Comparison of ENCODE assay signal across 16 cellular contexts in genomic region chr15:76967067-76967466, GRCh38. TPM values are rescaled to one million over a fixed set of nuclear protein-coding genes. Genes with fewer than 3 reads are reported as not detected.
"Had no signal": no experiment of that assay in that cellular context is flagged by ENCODE, and none has a peak within 500 bp of the region (broad histone marks: within the 10 kb centered on the region; RNA-seq: fewer than 3 reads in every experiment).

No MANE protein-coding gene starts in this region.

- H3K27ac Mint-ChIP-seq: naive thymus-derived CD8-positive, alpha-beta T cell had no signal

- H3K36me3 ChIP-seq: heart left ventricle, ovary, right atrium auricular region, thyroid gland, upper lobe of right lung had no signal

- H3K36me3 Mint-ChIP-seq: naive thymus-derived CD8-positive, alpha-beta T cell had no signal

- H3K4me1 ChIP-seq: thyroid gland, upper lobe of right lung had no signal

- H3K27ac ChIP-seq: dorsolateral prefrontal cortex, right atrium auricular region, thyroid gland, upper lobe of right lung had no signal

- DNase-seq: dorsolateral prefrontal cortex; effector CD8-positive, alpha-beta T cell; heart left ventricle; hippocampal formation; kidney glomerular epithelial cell; mucosa of descending colon; naive thymus-derived CD8-positive, alpha-beta T cell; small intestine; stimulated activated CD4-positive, alpha-beta T cell treated with anti-CD3 and anti-CD28 coated beads, Interleukin-12 subunit alpha, Interleukin-12 subunit beta, amount 100 ng/mL, for 4 hours; stimulated activated naive CD4-positive, alpha-beta T cell treated with Interleukin-2 at 50 U/mL for 16 hours; thyroid gland; upper lobe of right lung had no signal

- H3K4me3 Mint-ChIP-seq: naive thymus-derived CD8-positive, alpha-beta T cell had no signal

- H3K9me3 ChIP-seq: heart left ventricle, mucosa of descending colon, ovary, right atrium auricular region, thyroid gland, upper lobe of right lung had no signal

- H3K4me3 ChIP-seq: coronary artery, dorsolateral prefrontal cortex, heart left ventricle, mucosa of descending colon, ovary, right atrium auricular region, thyroid gland, upper lobe of right lung had no signal

- H3K27me3 ChIP-seq: dorsolateral prefrontal cortex, heart left ventricle, ovary, right atrium auricular region, thyroid gland had no signal

- H3K9me3 Mint-ChIP-seq: naive thymus-derived CD8-positive, alpha-beta T cell had no signal

- ATAC-seq: mucosa of descending colon; naive thymus-derived CD8-positive, alpha-beta T cell; upper lobe of right lung had no signal

RNA-seq across cellular contexts. Expression of gene PSTPIP1, which starts 27.9 kb away (rescaled TPM):
- total RNA-seq: glomerular endothelial cell had no signal
